14 cellular contexts compared by ENCODE assay signal in the genomic region with DNA sequence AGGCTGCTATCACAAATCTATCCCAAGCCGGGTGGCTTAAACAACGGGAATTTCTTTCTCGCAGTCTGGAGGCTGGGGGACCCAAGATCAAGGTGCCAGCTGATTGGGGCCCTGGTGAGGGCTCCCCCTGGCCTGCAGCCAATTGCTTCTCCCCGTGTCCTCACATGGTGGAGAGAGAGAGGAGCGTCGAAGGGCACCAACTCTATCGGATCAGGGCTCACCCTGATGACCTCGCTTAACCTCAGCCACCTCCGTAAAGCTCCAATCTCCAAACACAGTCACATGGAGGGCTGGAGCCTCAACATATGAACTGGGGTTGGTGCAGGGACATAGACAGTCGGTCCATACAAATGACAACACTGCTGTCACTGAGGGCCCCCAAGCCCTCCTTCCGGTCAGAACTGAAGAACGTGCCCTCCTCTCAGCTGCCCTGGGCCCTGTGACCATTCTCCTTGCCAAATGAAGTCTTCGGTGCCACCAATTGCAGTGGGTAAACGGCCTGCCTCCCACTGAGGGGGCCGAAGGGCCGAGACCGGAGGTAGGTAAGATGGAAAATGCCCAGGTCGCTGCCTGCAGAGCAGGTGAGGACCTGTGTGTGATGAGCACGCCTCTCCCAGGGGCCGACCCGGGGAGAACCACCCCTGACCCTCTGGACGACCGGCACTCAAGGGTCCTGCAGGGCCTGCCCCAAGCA.
DNase-seq lines count a peak whose midpoint lies in the region; ATAC-seq and TF ChIP-seq lines count a peak whose summit lies in the region.
"Had no signal": no experiment of that assay in that cellular context is flagged by ENCODE, and none has a peak within 500 bp of the region (broad histone marks: within the 10 kb centered on the region; RNA-seq: fewer than 3 reads in every experiment).

No MANE protein-coding gene starts in this region.

- H3K9me3 Mint-ChIP-seq in natural killer cell treated with Interleukin-12 subunit alpha and Interleukin-12 subunit beta and Interleukin-15 and Interleukin-18, amount 100 ng/mL, for 72 hours: no peaks in the 10 kb centered on the region
- no peaks in the 10 kb centered on the region for H3K9me3 Mint-ChIP-seq in natural killer cell
- H3K9me3 Mint-ChIP-seq in activated CD4-positive, alpha-beta T cell treated with anti-CD3 and anti-CD28 coated beads, Interleukin-2, amount 10 ng/mL, durations not matched to agents 7 days and 5 days: peaks cover 3% of the 10 kb centered on the region
- H3K9me3 Mint-ChIP-seq: T-cell had no signal

- peaks cover 29 to 40% of the 10 kb centered on the region in 2 donors for H3K4me1 Mint-ChIP-seq in natural killer cell treated with Interleukin-12 subunit alpha and Interleukin-12 subunit beta and Interleukin-15 and Interleukin-18, amount 100 ng/mL, for 72 hours (ENCODE audit: low read depth in 2 of 2)
- H3K4me1 Mint-ChIP-seq in natural killer cell: peaks cover 20 to 35% of the 10 kb centered on the region in 2 donors
- peaks cover 3% of the 10 kb centered on the region for H3K4me1 Mint-ChIP-seq in activated CD4-positive, alpha-beta T cell treated with anti-CD3 and anti-CD28 coated beads, Interleukin-2, amount 10 ng/mL, durations not matched to agents 7 days and 5 days

- CTCF ChIA-PET in activated CD4-positive, alpha-beta T cell treated with anti-CD3 and anti-CD28 coated beads, Interleukin-2, amount 10 ng/mL, durations not matched to agents 7 days and 5 days (lab: Charles Lee): interaction anchor here (0.9 to 1.5 kb wide), 4 partner anchors 11 to 76 kb away, joined by 3 to 4 read pairs (median 3); no protein-coding TSS in a partner anchor

- no peak for TF ChIP-seq POLR2A in right lobe of liver (IDR thresholded peaks at IDR 0.05)

- H3K4me1 ChIP-seq in right lobe of liver: peaks cover 0 to 52% (median 28%) of the 10 kb centered on the region in 4 donors
- peaks cover 70% of the 10 kb centered on the region for H3K4me1 ChIP-seq in psoas muscle

- H3K4me3 ChIP-seq in right lobe of liver (no peak overlapping the region), psoas muscle (no peak overlapping the region)
- H3K4me3 ChIP-seq: testis had no signal

- H3K27me3 ChIP-seq in right lobe of liver: no peaks in the 10 kb centered on the region
- no peaks in the 10 kb centered on the region for H3K27me3 ChIP-seq in psoas muscle (ENCODE audit: insufficient read depth in 3 of 3, low read length in 2 of 3)
- H3K27me3 ChIP-seq: testis had no signal

- H3K27me3 Mint-ChIP-seq in natural killer cell treated with Interleukin-12 subunit alpha and Interleukin-12 subunit beta and Interleukin-15 and Interleukin-18, amount 100 ng/mL, for 72 hours: no peaks in the 10 kb centered on the region
- H3K27me3 Mint-ChIP-seq in natural killer cell (ENCODE audit: low read depth in 2 of 2): no peaks in the 10 kb centered on the region
- H3K27me3 Mint-ChIP-seq in activated CD4-positive, alpha-beta T cell treated with anti-CD3 and anti-CD28 coated beads, Interleukin-2, amount 10 ng/mL, durations not matched to agents 7 days and 5 days: no peaks in the 10 kb centered on the region
- H3K27me3 Mint-ChIP-seq: T-cell had no signal

- TF ChIP-seq CTCF in natural killer cell (IDR thresholded peaks at IDR 0.05): no peak
- no peak for TF ChIP-seq CTCF in right lobe of liver (IDR thresholded peaks at IDR 0.05)
- no peak for TF ChIP-seq CTCF in psoas muscle (IDR thresholded peaks at IDR 0.05)

- ATAC-seq in natural killer cell treated with Interleukin-12 subunit alpha and Interleukin-12 subunit beta and Interleukin-15 and Interleukin-18, amount 100 ng/mL, for 72 hours: no peak
- ATAC-seq in natural killer cell (no peak), right lobe of liver (peak in 1 of 4 donors; percentile 12), psoas muscle (no peak), HG03354 (IDR thresholded peaks at IDR 0.05; ENCODE audit: poor library complexity, severe bottlenecking, unreplicated experiment) (no peak)
- ATAC-seq: T-cell had no signal

- H3K27ac ChIP-seq in right lobe of liver (peak overlapping the region; percentile 76 to 89 (median 88)), psoas muscle (peak overlapping the region; percentile 82)

- H3K9me3 ChIP-seq in right lobe of liver (no peaks in the 10 kb centered on the region), psoas muscle (no peaks in the 10 kb centered on the region)
- H3K9me3 ChIP-seq: testis had no signal

- DNase-seq in natural killer cell treated with Interleukin-12 subunit alpha and Interleukin-12 subunit beta and Interleukin-15 and Interleukin-18, amount 100 ng/mL, for 72 hours (ENCODE audit: low spot score): no peak
- DNase-seq in natural killer cell: no peak
- DNase-seq in right lobe of liver: peak in 1 of 3 donors; percentile 52
- no peak for DNase-seq in psoas muscle
- DNase-seq in activated CD4-positive, alpha-beta T cell treated with anti-CD3 and anti-CD28 coated beads, Interleukin-2, amount 10 ng/mL, durations not matched to agents 7 days and 5 days: no peak
- DNase-seq in HK-2 (ENCODE audit: unreplicated experiment): no peak
- no peak for DNase-seq in NCI-H526 treated with DMSO at 0.1 percent for 48 hours (lab: John Stamatoyannopoulos, UW)
- DNase-seq: activated CD4-positive, alpha-beta T cell treated with anti-CD3 and anti-CD28 coated beads, Interleukin-2, amount 50 U/mL, for 1 hour; central memory CD4-positive, alpha-beta T cell; NCI-H446 treated with DMSO at 0.1 percent for 48 hours; T-cell; testis had no signal

- WGBS in right lobe of liver (ENCODE audit: insufficient coverage, low coverage, low lambda C conversion rate, missing lambda C conversion rate): 50% methylated on average over 2 of the region's 23 CpGs
- WGBS in psoas muscle, 3 donors: 83 to 89% (median 84%) methylated on average over 23 of the region's 23 CpGs

- POLR2A ChIA-PET in activated CD4-positive, alpha-beta T cell treated with anti-CD3 and anti-CD28 coated beads, Interleukin-2, amount 10 ng/mL, durations not matched to agents 7 days and 5 days (lab: Charles Lee): no interaction called here

- peak overlapping the region; percentile 46 to 82 for H3K27ac Mint-ChIP-seq in natural killer cell treated with Interleukin-12 subunit alpha and Interleukin-12 subunit beta and Interleukin-15 and Interleukin-18, amount 100 ng/mL, for 72 hours
- no peak overlapping the region for H3K27ac Mint-ChIP-seq in natural killer cell
- H3K27ac Mint-ChIP-seq in activated CD4-positive, alpha-beta T cell treated with anti-CD3 and anti-CD28 coated beads, Interleukin-2, amount 10 ng/mL, durations not matched to agents 7 days and 5 days: no peak overlapping the region
- H3K27ac Mint-ChIP-seq: activated T-helper 2 cell treated with anti-CD3 and anti-CD28 coated beads, Interferon-gamma antibody, Interleukin-2, Interleukin-4, amounts not matched to agents 10 μg/mL and 5 μg/mL and 100 μg/mL, durations not matched to agents 14 hours and 24 hours and 36 hours; T-cell had no signal

- H3K4me3 Mint-ChIP-seq in natural killer cell treated with Interleukin-12 subunit alpha and Interleukin-12 subunit beta and Interleukin-15 and Interleukin-18, amount 100 ng/mL, for 72 hours: no peak overlapping the region
- no peak overlapping the region for H3K4me3 Mint-ChIP-seq in natural killer cell
- H3K4me3 Mint-ChIP-seq in activated CD4-positive, alpha-beta T cell treated with anti-CD3 and anti-CD28 coated beads, Interleukin-2, amount 10 ng/mL, durations not matched to agents 7 days and 5 days: no peak overlapping the region
- H3K4me3 Mint-ChIP-seq: T-cell had no signal

- H3K36me3 Mint-ChIP-seq in natural killer cell treated with Interleukin-12 subunit alpha and Interleukin-12 subunit beta and Interleukin-15 and Interleukin-18, amount 100 ng/mL, for 72 hours: no peaks in the 10 kb centered on the region
- no peaks in the 10 kb centered on the region for H3K36me3 Mint-ChIP-seq in natural killer cell
- peaks cover 4% of the 10 kb centered on the region for H3K36me3 Mint-ChIP-seq in activated CD4-positive, alpha-beta T cell treated with anti-CD3 and anti-CD28 coated beads, Interleukin-2, amount 10 ng/mL, durations not matched to agents 7 days and 5 days (ENCODE audit: low read depth)
- H3K36me3 Mint-ChIP-seq: T-cell had no signal

- H3K36me3 ChIP-seq in right lobe of liver: no peaks in the 10 kb centered on the region
- no peaks in the 10 kb centered on the region for H3K36me3 ChIP-seq in psoas muscle (ENCODE audit: insufficient read depth in 1 of 2, low read depth in 1 of 2)

- intact Hi-C loops in natural killer cell (cut with micrococcal nuclease): no loop called here
- intact Hi-C loops in right lobe of liver (cut with DNase I): no loop called here
- intact Hi-C loops in psoas muscle (cut with DNase I): loop anchor here (5.0 kb wide), 2 partner anchors 40 to 190 kb away; no protein-coding TSS in a partner anchor

Comparison
In these comparisons a context has a peak if more than half of its experiments do, and no peak if none do; other contexts are left out.
1. H3K27ac Mint-ChIP-seq: peak in natural killer cell treated with Interleukin-12 subunit alpha and Interleukin-12 subunit beta and Interleukin-15 and Interleukin-18, amount 100 ng/mL, for 72 hours (2 of 2); none in natural killer cell (0 of 2) and activated CD4-positive, alpha-beta T cell treated with anti-CD3 and anti-CD28 coated beads, Interleukin-2, amount 10 ng/mL, durations not matched to agents 7 days and 5 days (single experiment).
2. intact Hi-C loops: an anchor here in psoas muscle (5.0 kb wide); none called in natural killer cell and right lobe of liver.